1 cellular context compared by ENCODE assay signal in genomic region chr5:137754961-137755762, GRCh38.
A peak's percentile ranks its signal among the peaks of the same experiment; 100 is the strongest.
TF ChIP-seq lines count a peak whose summit lies in the region.

No MANE protein-coding gene starts in this region.

TF ChIP-seq in HepG2, 621 proteins besides CTCF, POLR2A, EP300 and RAD21 (continued from another document):
- TF ChIP-seq PAXIP1 (CRISPR knock-in tag; conservative IDR thresholded peaks at IDR 0.05) (0 out of 2 replicates have a peak, but pooled peaks have one; percentile 14), HOXA3 (CRISPR knock-in tag; IDR thresholded peaks at IDR 0.05) (0 out of 2 replicates have a peak, but pooled peaks have one; percentile 16), NR2F1 (CRISPR knock-in tag; IDR thresholded peaks at IDR 0.05) (no peak), SAFB2 (CRISPR knock-in tag; IDR thresholded peaks at IDR 0.05; ENCODE audit: borderline replicate concordance, low read depth) (no peak), SNAPC5 (CRISPR knock-in tag; IDR thresholded peaks at IDR 0.05; ENCODE audit: borderline replicate concordance) (no peak; the same call in 1 of the 2 replicates)
TF ChIP-seq in HepG2: peak in this region for 44.
